Comparison of ENCODE assay signal across 8 cellular contexts in genomic region chr3:101573449-101574387, GRCh38. TPM values are rescaled to one million over a fixed set of nuclear protein-coding genes. Genes with fewer than 3 reads are reported as not detected.
A peak's percentile ranks its signal among the peaks of the same experiment; 100 is the strongest.
DNase-seq lines count a peak whose midpoint lies in the region; ATAC-seq, FAIRE-seq and TF ChIP-seq lines count a peak whose summit lies in the region.

Gene PCNP, plus strand, starts transcription at chr3:101574180. Its CDS starts 36 bp downstream, at chr3:101574216.

- peak; percentile 22 for DNase-seq in D721Med (ENCODE audit: insufficient read length, low spot score)
- DNase-seq in HuH-7 (ENCODE audit: low spot score), result peak; percentile 90
- DNase-seq in activated T-cell treated with anti-CD3 and anti-CD28 coated beads for 1 hour (ENCODE audit: low read depth), result peak; percentile 97
- DNase-seq in endothelial cell of umbilical vein (ENCODE audit: low read depth, low spot score), result peak; percentile 99
- DNase-seq in middle frontal gyrus (ENCODE audit: extremely low spot score, low spot score), result peak; percentile 99
- DNase-seq in stimulated activated CD8-positive, alpha-beta memory T cell treated with anti-CD3 and anti-CD28 coated beads, Interleukin-4, amount 100 ng/mL, for 1 hour (ENCODE audit: low read depth in 2 of 2, low spot score in 1 of 2), result peak; percentile 97 to 98

- H3K4me3 ChIP-seq in OCI-LY3 (ENCODE audit: low read length), result peak within 1 kb of the TSS; percentile 95
- H3K4me3 ChIP-seq in endothelial cell of umbilical vein (replicated peaks in 1 of 3; ENCODE audit: insufficient read depth in 1 of 3, low read depth in 1 of 3, low read length in 3 of 3), result peak within 1 kb of the TSS; percentile 23 to 95 (median 87)

- CTCF ChIA-PET in endothelial cell of umbilical vein (lab: Charles Lee), result interaction anchor here (0.6 to 2.7 kb wide), 25 partner anchors 9 to 1742 kb away, joined by 3 to 20 read pairs (median 4); partner anchors contain the start of genes CEP97, SENP7, TRMT10C and ZBTB11

- BruUV-seq in endothelial cell of umbilical vein (replicated peaks; lab: Mats Ljungman, UMichigan), result TSS peak; percentile 76

- peak; percentile 78 for TF ChIP-seq POLR2A in endothelial cell of umbilical vein (IDR thresholded peaks at IDR 0.05; ENCODE audit: low read depth, low read length)

- H3K36me3 ChIP-seq in OCI-LY3 (replicated peaks; ENCODE audit: low read depth, low read length) (peaks cover 5% of the 10 kb centered on the region), endothelial cell of umbilical vein (ENCODE audit: control insufficient read depth in 2 of 2, extremely low read depth in 1 of 2, insufficient read depth in 2 of 2, low read length in 2 of 2) (no peaks in the 10 kb centered on the region)

- H3K27me3 ChIP-seq in OCI-LY3 (ENCODE audit: low read depth, low read length) (no peaks in the 10 kb centered on the region), endothelial cell of umbilical vein (ENCODE audit: control insufficient read depth in 2 of 2, insufficient read depth in 2 of 2, low read length in 2 of 2) (no peaks in the 10 kb centered on the region)

- H3K9ac ChIP-seq in OCI-LY3 (ENCODE audit: low read length), result peak within 1 kb of the TSS; percentile 94
- H3K9ac ChIP-seq in endothelial cell of umbilical vein (replicated peaks; ENCODE audit: extremely low read depth, insufficient read depth, low read length), result peak within 1 kb of the TSS; percentile 98

- dilution Hi-C loops in endothelial cell of umbilical vein (cut with MboI; ENCODE audit: extremely low pct_ligation_motif_present, low sequenced_read_pairs), result no loop called here

- H4K20me1 ChIP-seq in OCI-LY3 (ENCODE audit: insufficient read depth, low read length) (peaks cover 32% of the 10 kb centered on the region), endothelial cell of umbilical vein (replicated peaks; ENCODE audit: control insufficient read depth, extremely low read depth, insufficient read depth, low read length) (no peaks in the 10 kb centered on the region)

- POLR2A ChIA-PET in endothelial cell of umbilical vein (lab: Charles Lee), result interaction anchor here (0.6 to 1.0 kb wide), 5 partner anchors 12 to 587 kb away, joined by 3 read pairs; no protein-coding TSS in a partner anchor

- H3K4me1 ChIP-seq in OCI-LY3 (ENCODE audit: low read length), result peaks cover 29% of the 10 kb centered on the region
- peaks cover 8% of the 10 kb centered on the region for H3K4me1 ChIP-seq in endothelial cell of umbilical vein (ENCODE audit: control insufficient read depth, extremely low read depth, insufficient read depth, low read length)

- H3K9me3 ChIP-seq in OCI-LY3 (ENCODE audit: insufficient read depth, low read length) (no peaks in the 10 kb centered on the region), endothelial cell of umbilical vein (replicated peaks; ENCODE audit: control insufficient read depth, insufficient read depth, low read length) (no peaks in the 10 kb centered on the region)

- H3K9me1 ChIP-seq in endothelial cell of umbilical vein (replicated peaks; ENCODE audit: control insufficient read depth, extremely low read depth, insufficient read depth, low read length), result no peaks in the 10 kb centered on the region

- peak within 1 kb of the TSS; percentile 82 for H2AFZ ChIP-seq in OCI-LY3 (ENCODE audit: low read depth, low read length)
- peak within 1 kb of the TSS; percentile 51 for H2AFZ ChIP-seq in endothelial cell of umbilical vein (ENCODE audit: low read depth, low read length)

- peak within 1 kb of the TSS; percentile 67 for H3K27ac ChIP-seq in OCI-LY3 (ENCODE audit: low read length)
- peak within 1 kb of the TSS; percentile 90 for H3K27ac ChIP-seq in endothelial cell of umbilical vein (ENCODE audit: insufficient read depth, low read depth, low read length)

- H3K4me2 ChIP-seq in OCI-LY3 (ENCODE audit: low read length) (peak within 1 kb of the TSS; percentile 87), endothelial cell of umbilical vein (ENCODE audit: insufficient read depth, low read length) (peak within 1 kb of the TSS; percentile 95)

- H3K79me2 ChIP-seq in OCI-LY3 (ENCODE audit: low read length) (peaks cover 47% of the 10 kb centered on the region), endothelial cell of umbilical vein (ENCODE audit: control insufficient read depth, insufficient read depth, low read length) (peaks cover 42% of the 10 kb centered on the region)

- FAIRE-seq in D721Med (lab: Jason Lieb, UNC) (no peak), endothelial cell of umbilical vein (lab: Jason Lieb, UNC) (peak; percentile 100)

- ATAC-seq in GM21447 (IDR thresholded peaks at IDR 0.05; ENCODE audit: unreplicated experiment), result peak; percentile 87

- TF ChIP-seq CTCF in D721Med (IDR thresholded peaks at IDR 0.05; ENCODE audit: insufficient read depth, missing control alignments) (peak; percentile 82), OCI-LY3 (IDR thresholded peaks at IDR 0.05; ENCODE audit: low read depth, low read length) (peak; percentile 86), endothelial cell of umbilical vein (IDR thresholded peaks at IDR 0.05; ENCODE audit: extremely low read depth in 1 of 2, insufficient read depth in 1 of 2, low read depth in 1 of 2, low read length in 2 of 2) (peak; percentile 74 to 81)

- intact Hi-C loops in endothelial cell of umbilical vein (cut with micrococcal nuclease), result loop anchor here (1.0 kb wide), 5 partner anchors 12 to 104 kb away; partner anchors contain the start of genes TRMT10C and ZBTB11

TF ChIP-seq in endothelial cell of umbilical vein, 7 proteins besides CTCF, POLR2A, EP300 and RAD21:
- TF ChIP-seq, protein P1, sequence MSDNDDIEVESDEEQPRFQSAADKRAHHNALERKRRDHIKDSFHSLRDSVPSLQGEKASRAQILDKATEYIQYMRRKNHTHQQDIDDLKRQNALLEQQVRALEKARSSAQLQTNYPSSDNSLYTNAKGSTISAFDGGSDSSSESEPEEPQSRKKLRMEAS (IDR thresholded peaks at IDR 0.05; ENCODE audit: insufficient read depth, insufficient read length), result no peak
- TF ChIP-seq JUN (IDR thresholded peaks at IDR 0.05; ENCODE audit: borderline replicate concordance, insufficient read depth, insufficient read length, low read depth), result peak; percentile 60
- peak; percentile 65 for TF ChIP-seq POLR2AphosphoS5 (IDR thresholded peaks at IDR 0.05; ENCODE audit: insufficient read depth, low read depth, low read length)
- no peak for TF ChIP-seq MYC (IDR thresholded peaks at IDR 0.05; ENCODE audit: low read depth, low read length)
- no peak for TF ChIP-seq FOS (IDR thresholded peaks at IDR 0.05; ENCODE audit: borderline replicate concordance, insufficient read depth, low read length)

RNA-seq across cellular contexts. Expression of gene PCNP, which starts in this region (rescaled TPM):
- total RNA-seq in endothelial cell of umbilical vein, result 137 and 155 TPM in 2 replicates
- polyA plus RNA-seq in endothelial cell of umbilical vein, result 13.4 and 22.7 TPM in 2 replicates
- 45.2 and 47.2 TPM in 2 replicates for polyA plus RNA-seq in endothelial cell of umbilical vein (2011; cell fraction: cytosol; rRNA removed)
- 47.9 and 60.3 TPM in 2 replicates for polyA plus RNA-seq in endothelial cell of umbilical vein (2011; cell fraction: nucleus; rRNA removed)
- polyA plus RNA-seq in endothelial cell of umbilical vein (2012), result 74.8 and 112 TPM in 2 replicates
- 13.1 and 14.8 TPM in 2 replicates for polyA minus RNA-seq in endothelial cell of umbilical vein
- polyA minus RNA-seq in endothelial cell of umbilical vein (2011; cell fraction: cytosol; rRNA and poly(A)+ RNA removed), result 29.6 TPM
- polyA minus RNA-seq in endothelial cell of umbilical vein (2011; cell fraction: nucleus; rRNA and poly(A)+ RNA removed), result 24.2 and 34.0 TPM in 2 replicates

Comparison
In these comparisons a context has a peak if more than half of its experiments do, and no peak if none do; other contexts are left out.
1. Peak in every context shown above with its lines: DNase-seq, ATAC-seq, H3K4me3 ChIP-seq and H3K27ac ChIP-seq.
2. DNase-seq: peak in every context shown above with its lines; median percentile 99 in endothelial cell of umbilical vein; 99 in middle frontal gyrus; 98 in stimulated activated CD8-positive, alpha-beta memory T cell treated with anti-CD3 and anti-CD28 coated beads, Interleukin-4, amount 100 ng/mL, for 1 hour; 97 in activated T-cell treated with anti-CD3 and anti-CD28 coated beads for 1 hour; 90 in HuH-7; 22 in D721Med.